1 cellular context compared by ENCODE assay signal in genomic region chr17:40818343-40818732, GRCh38.
TF ChIP-seq lines count a peak whose summit lies in the region.

No MANE protein-coding gene starts in this region.

TF ChIP-seq in H1, 55 proteins besides CTCF, POLR2A, EP300 and RAD21:
- no peak for TF ChIP-seq MAX (IDR thresholded peaks at IDR 0.05)
- TF ChIP-seq TAF1 (IDR thresholded peaks at IDR 0.05; ENCODE audit: low read depth, low read length) = no peak
- TF ChIP-seq RBBP5 (IDR thresholded peaks at IDR 0.05; ENCODE audit: borderline replicate concordance, low read depth, low read length) = no peak
- no peak for TF ChIP-seq JUND (IDR thresholded peaks at IDR 0.05; ENCODE audit: low read length)
- no peak for TF ChIP-seq PHF8 (conservative IDR thresholded peaks at IDR 0.05; ENCODE audit: low read depth, low read length)
- TF ChIP-seq RFX5 (IDR thresholded peaks at IDR 0.05; ENCODE audit: borderline replicate concordance, low read depth, low read length) = no peak
- no peak for TF ChIP-seq JUN (IDR thresholded peaks at IDR 0.05; ENCODE audit: low read depth, low read length)
- no peak for TF ChIP-seq CBX8 (IDR thresholded peaks at IDR 0.05; ENCODE audit: borderline replicate concordance, low read depth, low read length)
- no peak for TF ChIP-seq MAFK (IDR thresholded peaks at IDR 0.05; ENCODE audit: low read depth, low read length)
- no peak for TF ChIP-seq YY1 (IDR thresholded peaks at IDR 0.05; ENCODE audit: low read depth, low read length)
- no peak for TF ChIP-seq POLR2AphosphoS5 (IDR thresholded peaks at IDR 0.05; ENCODE audit: low read depth, low read length)
- TF ChIP-seq SUZ12 (IDR thresholded peaks at IDR 0.05; ENCODE audit: low read length) = no peak
- TF ChIP-seq HDAC6 (IDR thresholded peaks at IDR 0.05; ENCODE audit: low read depth, low read length) = no peak
- no peak for TF ChIP-seq CHD2 (IDR thresholded peaks at IDR 0.05; ENCODE audit: low read length)
- TF ChIP-seq, protein P1, sequence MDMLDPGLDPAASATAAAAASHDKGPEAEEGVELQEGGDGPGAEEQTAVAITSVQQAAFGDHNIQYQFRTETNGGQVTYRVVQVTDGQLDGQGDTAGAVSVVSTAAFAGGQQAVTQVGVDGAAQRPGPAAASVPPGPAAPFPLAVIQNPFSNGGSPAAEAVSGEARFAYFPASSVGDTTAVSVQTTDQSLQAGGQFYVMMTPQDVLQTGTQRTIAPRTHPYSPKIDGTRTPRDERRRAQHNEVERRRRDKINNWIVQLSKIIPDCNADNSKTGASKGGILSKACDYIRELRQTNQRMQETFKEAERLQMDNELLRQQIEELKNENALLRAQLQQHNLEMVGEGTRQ (IDR thresholded peaks at IDR 0.05; ENCODE audit: low read length) = no peak
- TF ChIP-seq ASH2L (IDR thresholded peaks at IDR 0.05; ENCODE audit: low read length) = no peak
- no peak for TF ChIP-seq KDM4A (IDR thresholded peaks at IDR 0.05; ENCODE audit: low read depth, low read length, severe bottlenecking)
- TF ChIP-seq EZH2 (IDR thresholded peaks at IDR 0.05; ENCODE audit: low read depth, low read length, severe bottlenecking) = no peak
TF ChIP-seq in H1: peak in this region for 0.
